In the genomic region with DNA sequence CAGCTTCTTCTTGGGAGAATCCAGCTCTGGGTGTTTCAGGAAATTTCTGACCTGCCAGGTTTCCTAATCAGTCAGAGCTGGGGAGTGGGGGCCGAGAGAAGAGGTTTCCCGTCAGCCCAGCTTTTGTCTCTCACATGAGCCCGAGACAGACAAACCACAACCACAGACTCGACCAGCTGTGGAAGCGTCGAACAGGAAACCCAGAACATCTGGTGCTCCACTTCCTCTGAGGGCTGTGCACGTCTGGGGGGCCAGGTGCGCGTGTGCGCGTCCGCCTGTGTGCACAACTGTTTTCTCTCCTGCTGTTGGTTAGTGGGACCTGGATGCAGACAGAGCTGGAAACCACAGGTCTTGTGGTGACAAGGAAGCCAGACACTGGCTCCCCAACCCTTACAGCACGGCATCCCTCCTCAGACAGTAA, we compare ENCODE assay signal across 8 cellular contexts.
DNase-seq lines count a peak whose midpoint lies in the region; ATAC-seq and TF ChIP-seq lines count a peak whose summit lies in the region.

No MANE protein-coding gene starts in this region.

- H4K8ac ChIP-seq in trophoblast cell (ENCODE audit: low read depth, low read length), result no peak overlapping the region

- H2BK12ac ChIP-seq in trophoblast cell (ENCODE audit: low read length), result peak overlapping the region; percentile 32

- peak overlapping the region; percentile 63 for H4K91ac ChIP-seq in trophoblast cell (ENCODE audit: low read depth, low read length)

- H3K18ac ChIP-seq in trophoblast cell (ENCODE audit: low read length), result no peak overlapping the region

- H2BK5ac ChIP-seq in trophoblast cell (ENCODE audit: low read depth, low read length, poor library complexity), result no peak overlapping the region

- ATAC-seq in GM21786 (IDR thresholded peaks at IDR 0.05; ENCODE audit: unreplicated experiment), result peak; percentile 65

- no peak for TF ChIP-seq POLR2A in NB4 (IDR thresholded peaks at IDR 0.05; ENCODE audit: extremely low read depth, insufficient read length)

- CTCF ChIA-PET in GM10248 (lab: Yijun Ruan, JAX), result interaction anchor here (0.9 to 3.9 kb wide), 7 partner anchors 13 to 421 kb away, joined by 3 to 18 read pairs (median 4); no protein-coding TSS in a partner anchor

- in situ Hi-C loops in HAP-1 (cut with MboI; ENCODE audit: low sequenced_read_pairs), result no loop called here

- TF ChIP-seq CTCF in GM10248 (IDR thresholded peaks at IDR 0.05; ENCODE audit: control extremely low read depth, extremely low read depth, low read depth, missing control alignments), result no peak
- no peak for TF ChIP-seq CTCF in NB4 (IDR thresholded peaks at IDR 0.05; ENCODE audit: low read depth, low read length)
- TF ChIP-seq CTCF in left ventricle myocardium inferior (IDR thresholded peaks at IDR 0.05; ENCODE audit: borderline replicate concordance), result no peak

- H3K4me1 ChIP-seq in trophoblast cell (ENCODE audit: control insufficient read depth in 1 of 2, insufficient read depth in 2 of 2, low read length in 2 of 2), result peaks cover 2 to 15% of the 10 kb centered on the region in 2 experiments
- H3K4me1 ChIP-seq in left ventricle myocardium inferior, result peaks cover 22% of the 10 kb centered on the region
- H3K4me1 ChIP-seq in HAP-1, result peaks cover 10% of the 10 kb centered on the region

- H3K27ac ChIP-seq in trophoblast cell (ENCODE audit: low read depth, low read length) (no peak overlapping the region), left ventricle myocardium inferior (replicated peaks) (no peak overlapping the region)

- H3K9ac ChIP-seq in trophoblast cell (ENCODE audit: low read length), result no peak overlapping the region

- peak overlapping the region; percentile 40 for H2AK5ac ChIP-seq in trophoblast cell (ENCODE audit: low read length)

- no peak overlapping the region for H4K12ac ChIP-seq in trophoblast cell (ENCODE audit: low read depth, low read length)

- no CpG with 5 or more reads among the region's 13 CpGs for WGBS in trophoblast cell (ENCODE audit: extremely low coverage, insufficient coverage, insufficient read length)

- POLR2A ChIA-PET in GM10248 (lab: Yijun Ruan, JAX), result interaction anchor here (1.0 to 2.5 kb wide), 2 partner anchors 13 to 550 kb away, joined by 3 to 9 read pairs; no protein-coding TSS in a partner anchor

- no peak overlapping the region for H2AFZ ChIP-seq in trophoblast cell (ENCODE audit: insufficient read depth, low read length, poor library complexity)

- peak overlapping the region; percentile 13 for H2BK120ac ChIP-seq in trophoblast cell (ENCODE audit: insufficient read depth, low read length, poor library complexity)

- H3K27me3 ChIP-seq in trophoblast cell (ENCODE audit: insufficient read depth, low read length) (no peaks in the 10 kb centered on the region), left ventricle myocardium inferior (ENCODE audit: low read depth) (no peaks in the 10 kb centered on the region), HAP-1 (ENCODE audit: low read depth) (peaks cover 6% of the 10 kb centered on the region; the same call in 1 of the 2 replicates)

- H3K4me3 ChIP-seq in NB4 (ENCODE audit: low read depth, low read length) (no peak overlapping the region), trophoblast cell (ENCODE audit: low read depth, low read length) (no peak overlapping the region), left ventricle myocardium inferior (no peak overlapping the region), HAP-1 (no peak overlapping the region)

- no peak overlapping the region for H3K4me2 ChIP-seq in trophoblast cell (ENCODE audit: low read length)

- peak overlapping the region; percentile 20 for H3K14ac ChIP-seq in trophoblast cell (ENCODE audit: low read length)

- DNase-seq in GM10248 (ENCODE audit: extremely low spot score), result peak; percentile 86
- peak; percentile 89 for DNase-seq in NB4 (ENCODE audit: low read depth)
- peak; percentile 59 for DNase-seq in activated T-cell treated with anti-CD3 and anti-CD28 coated beads for 24 hours (ENCODE audit: low read depth)
- DNase-seq in trophoblast cell, result no peak
- DNase-seq in left ventricle myocardium inferior, result no peak
- DNase-seq in HAP-1 (ENCODE audit: low spot score in 2 of 2), result no peak
- DNase-seq in midbrain (lab: John Stamatoyannopoulos, UW), result no peak

- no peak overlapping the region for H3K23ac ChIP-seq in trophoblast cell (ENCODE audit: low read length)

- H3K4ac ChIP-seq in trophoblast cell (ENCODE audit: low read depth, low read length), result no peak overlapping the region

- peaks cover 2% of the 10 kb centered on the region for H3K79me2 ChIP-seq in trophoblast cell (ENCODE audit: control insufficient read depth, insufficient read depth, low read length, poor library complexity)

- intact Hi-C loops in left ventricle myocardium inferior (cut with micrococcal nuclease), result no loop called here

- H3K36me3 ChIP-seq in trophoblast cell (ENCODE audit: control insufficient read depth in 1 of 2, insufficient read depth in 2 of 2, low read length in 2 of 2), result no peaks in the 10 kb centered on the region
- H3K36me3 ChIP-seq in left ventricle myocardium inferior, result no peaks in the 10 kb centered on the region
- H3K36me3 ChIP-seq in HAP-1 (replicated peaks), result no peaks in the 10 kb centered on the region

- H3K9me3 ChIP-seq in trophoblast cell (ENCODE audit: insufficient read depth, low read depth, low read length) (peaks cover 5% of the 10 kb centered on the region), left ventricle myocardium inferior (replicated peaks) (no peaks in the 10 kb centered on the region), HAP-1 (no peaks in the 10 kb centered on the region)

- peaks cover 6% of the 10 kb centered on the region for H3K79me1 ChIP-seq in trophoblast cell (ENCODE audit: low read length)

Comparison
In these comparisons a context has a peak if more than half of its experiments do, and no peak if none do; other contexts are left out.
1. DNase-seq: peak in GM10248 (single experiment), NB4 (single experiment) and activated T-cell treated with anti-CD3 and anti-CD28 coated beads for 24 hours (single experiment); none in trophoblast cell (0 of 2), left ventricle myocardium inferior (single experiment), HAP-1 (0 of 2) and midbrain (single experiment).